Comparison of ENCODE assay signal across 2 cellular contexts in the genomic region with DNA sequence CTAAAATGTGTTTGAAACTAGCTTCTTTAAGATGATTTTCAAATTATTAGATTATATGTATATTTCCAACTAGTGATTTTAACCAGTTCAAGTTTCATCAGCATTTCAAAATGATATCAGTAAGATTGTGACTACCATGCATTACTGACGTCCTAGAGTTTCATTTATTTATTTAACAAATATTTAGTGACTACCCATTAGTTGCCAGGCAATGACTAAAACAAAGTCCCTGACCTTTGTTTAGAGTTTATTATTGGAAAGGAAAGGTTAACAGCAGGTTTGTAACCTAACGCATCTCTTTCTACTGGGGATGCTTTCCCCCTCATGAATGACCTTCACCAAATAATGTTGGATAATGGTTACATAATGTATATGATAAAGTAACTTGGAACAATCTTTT.
TF ChIP-seq lines count a peak whose summit lies in the region.

No MANE protein-coding gene starts in this region.

TF ChIP-seq in liver, 16 proteins besides CTCF, POLR2A, EP300 and RAD21:
- peak; percentile 32 to 72 for TF ChIP-seq HNF4A (conservative IDR thresholded peaks at IDR 0.05)
- peak; percentile 89 to 93 for TF ChIP-seq RXRA (IDR thresholded peaks at IDR 0.05)
- peak; percentile 32 for TF ChIP-seq SP1 (IDR thresholded peaks at IDR 0.05)
- TF ChIP-seq TAF1 (conservative IDR thresholded peaks at IDR 0.05) = no peak
- TF ChIP-seq FOXA2 (IDR thresholded peaks at IDR 0.05) = peak; percentile 16
- peak in 1 of 2 donors; percentile 49 for TF ChIP-seq EGR1 (IDR thresholded peaks at IDR 0.05; ENCODE audit: low read depth in 2 of 2)
- TF ChIP-seq YY1 (IDR thresholded peaks at IDR 0.05) = peak; percentile 66
- TF ChIP-seq JUND (IDR thresholded peaks at IDR 0.05) = peak in 1 of 2 donors; percentile 55
- TF ChIP-seq, protein P1, sequence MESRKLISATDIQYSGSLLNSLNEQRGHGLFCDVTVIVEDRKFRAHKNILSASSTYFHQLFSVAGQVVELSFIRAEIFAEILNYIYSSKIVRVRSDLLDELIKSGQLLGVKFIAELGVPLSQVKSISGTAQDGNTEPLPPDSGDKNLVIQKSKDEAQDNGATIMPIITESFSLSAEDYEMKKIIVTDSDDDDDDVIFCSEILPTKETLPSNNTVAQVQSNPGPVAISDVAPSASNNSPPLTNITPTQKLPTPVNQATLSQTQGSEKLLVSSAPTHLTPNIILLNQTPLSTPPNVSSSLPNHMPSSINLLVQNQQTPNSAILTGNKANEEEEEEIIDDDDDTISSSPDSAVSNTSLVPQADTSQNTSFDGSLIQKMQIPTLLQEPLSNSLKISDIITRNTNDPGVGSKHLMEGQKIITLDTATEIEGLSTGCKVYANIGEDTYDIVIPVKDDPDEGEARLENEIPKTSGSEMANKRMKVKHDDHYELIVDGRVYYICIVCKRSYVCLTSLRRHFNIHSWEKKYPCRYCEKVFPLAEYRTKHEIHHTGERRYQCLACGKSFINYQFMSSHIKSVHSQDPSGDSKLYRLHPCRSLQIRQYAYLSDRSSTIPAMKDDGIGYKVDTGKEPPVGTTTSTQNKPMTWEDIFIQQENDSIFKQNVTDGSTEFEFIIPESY (IDR thresholded peaks at IDR 0.05) = peak; percentile 55
- TF ChIP-seq HNF4G (IDR thresholded peaks at IDR 0.05) = no peak
- TF ChIP-seq NR2F2 (IDR thresholded peaks at IDR 0.05) = no peak
- TF ChIP-seq, protein P2, sequence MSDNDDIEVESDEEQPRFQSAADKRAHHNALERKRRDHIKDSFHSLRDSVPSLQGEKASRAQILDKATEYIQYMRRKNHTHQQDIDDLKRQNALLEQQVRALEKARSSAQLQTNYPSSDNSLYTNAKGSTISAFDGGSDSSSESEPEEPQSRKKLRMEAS (IDR thresholded peaks at IDR 0.05) = peak; percentile 35

TF ChIP-seq in HepG2, 621 proteins besides CTCF, POLR2A, EP300 and RAD21:
- TF ChIP-seq FOXC1 (CRISPR knock-in tag; IDR thresholded peaks at IDR 0.05; ENCODE audit: borderline replicate concordance) (no peak), ZNF687 (CRISPR knock-in tag; IDR thresholded peaks at IDR 0.05) (no peak), PRDM15 (CRISPR knock-in tag; IDR thresholded peaks at IDR 0.05) (no peak)
- TF ChIP-seq, protein P3, sequence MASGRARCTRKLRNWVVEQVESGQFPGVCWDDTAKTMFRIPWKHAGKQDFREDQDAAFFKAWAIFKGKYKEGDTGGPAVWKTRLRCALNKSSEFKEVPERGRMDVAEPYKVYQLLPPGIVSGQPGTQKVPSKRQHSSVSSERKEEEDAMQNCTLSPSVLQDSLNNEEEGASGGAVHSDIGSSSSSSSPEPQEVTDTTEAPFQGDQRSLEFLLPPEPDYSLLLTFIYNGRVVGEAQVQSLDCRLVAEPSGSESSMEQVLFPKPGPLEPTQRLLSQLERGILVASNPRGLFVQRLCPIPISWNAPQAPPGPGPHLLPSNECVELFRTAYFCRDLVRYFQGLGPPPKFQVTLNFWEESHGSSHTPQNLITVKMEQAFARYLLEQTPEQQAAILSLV (CRISPR knock-in tag; IDR thresholded peaks at IDR 0.05; ENCODE audit: borderline replicate concordance) = no peak
TF ChIP-seq in HepG2: peak in this region for 0.
